ENCODE assay signal across 8 cellular contexts in genomic region chr17:31548709-31549108, GRCh38.
DNase-seq lines count a peak whose midpoint lies in the region; ATAC-seq, FAIRE-seq and TF ChIP-seq lines count a peak whose summit lies in the region.

No MANE protein-coding gene starts in this region.

- H3K36me3 ChIP-seq in A673 (ENCODE audit: insufficient read depth, low read length, poor library complexity, severe bottlenecking) (no peaks in the 10 kb centered on the region), HUES64 (ENCODE audit: insufficient read depth, low read length) (no peaks in the 10 kb centered on the region), mammary epithelial cell (ENCODE audit: insufficient read depth, low read length) (no peaks in the 10 kb centered on the region)

- peak overlapping the region; percentile 97 for H2AFZ ChIP-seq in mammary epithelial cell (ENCODE audit: low read depth, low read length)

- TF ChIP-seq CTCF in A673 (conservative IDR thresholded peaks at IDR 0.05; ENCODE audit: low read depth, low read length) (no peak), mammary epithelial cell (conservative IDR thresholded peaks at IDR 0.05 in 1 of 2, IDR thresholded peaks at IDR 0.05 in 1 of 2; ENCODE audit: extremely low read depth in 1 of 2, insufficient read depth in 1 of 2, low read depth in 1 of 2, low read length in 2 of 2) (no peak)

- FAIRE-seq in urothelium cell line (lab: Jason Lieb, UNC) = no peak

- H3K4me1 ChIP-seq in A673 (ENCODE audit: insufficient read depth, low read length, poor library complexity, severe bottlenecking) (no peaks in the 10 kb centered on the region), HUES64 (ENCODE audit: insufficient read depth, low read length) (no peaks in the 10 kb centered on the region), mammary epithelial cell (ENCODE audit: insufficient read depth, low read length) (peaks cover 5% of the 10 kb centered on the region), mononuclear cell (ENCODE audit: insufficient read depth, low read length) (peaks cover 16% of the 10 kb centered on the region)

- H3K9me3 ChIP-seq in A673 (ENCODE audit: low read depth, low read length, poor library complexity, severe bottlenecking) = no peaks in the 10 kb centered on the region
- H3K9me3 ChIP-seq in HUES64 (ENCODE audit: insufficient read depth, low read depth, low read length) = no peaks in the 10 kb centered on the region
- H3K9me3 ChIP-seq in mammary epithelial cell (replicated peaks; ENCODE audit: insufficient read depth, low read length) = peaks cover 4% of the 10 kb centered on the region
- no peaks in the 10 kb centered on the region for H3K9me3 ChIP-seq in mononuclear cell (ENCODE audit: low read depth, low read length)

- CTCF ChIA-PET in A673 (lab: Charles Lee) = no interaction called here
- CTCF ChIA-PET in mammary epithelial cell (lab: Charles Lee; ENCODE audit: low non-redundant PET) = no interaction called here

- H3K27me3 ChIP-seq in A673 (replicated peaks; ENCODE audit: insufficient read depth, low read depth, low read length, poor library complexity) = no peaks in the 10 kb centered on the region
- peaks cover 25% of the 10 kb centered on the region for H3K27me3 ChIP-seq in HUES64 (ENCODE audit: insufficient read depth, low read length)
- no peaks in the 10 kb centered on the region for H3K27me3 ChIP-seq in mammary epithelial cell (ENCODE audit: insufficient read depth, low read length)
- no peaks in the 10 kb centered on the region for H3K27me3 ChIP-seq in mononuclear cell (ENCODE audit: insufficient read depth, low read length)

- in situ Hi-C loops in mammary epithelial cell (cut with MboI; ENCODE audit: low sequenced_read_pairs in 2 of 2) = no loop called here

- intact Hi-C loops in A673 (cut with micrococcal nuclease; ENCODE audit: unreplicated experiment) = no loop called here
- intact Hi-C loops in mammary epithelial cell (cut with micrococcal nuclease) = no loop called here

- H3K4me3 ChIP-seq in A673 (ENCODE audit: low read depth, low read length, poor library complexity, severe bottlenecking) (peak overlapping the region; percentile 74), HUES64 (ENCODE audit: low read length) (peak overlapping the region; percentile 91), mammary epithelial cell (replicated peaks in 1 of 3; ENCODE audit: insufficient read depth in 1 of 3, low read depth in 2 of 3, low read length in 3 of 3) (peak overlapping the region; percentile 76 to 95 (median 88)), mononuclear cell (ENCODE audit: low read length) (peak overlapping the region; percentile 71)

- no peaks in the 10 kb centered on the region for H4K20me1 ChIP-seq in mammary epithelial cell (ENCODE audit: insufficient read depth, low read length)

- H3K9ac ChIP-seq in HUES64 (ENCODE audit: low read depth, low read length) (peak overlapping the region; percentile 77; the same call in 1 of the 2 replicates), mammary epithelial cell (ENCODE audit: insufficient read depth, low read length) (peak overlapping the region; percentile 65)

- POLR2A ChIA-PET in A673 (lab: Charles Lee; ENCODE audit: low non-redundant PET) = no interaction called here

- WGBS in HUES64 = 68% methylated on average over 5 of the region's 5 CpGs
- 24% methylated on average over 5 of the region's 5 CpGs for WGBS in mammary epithelial cell (ENCODE audit: low coverage, missing lambda C conversion rate)

- H3K27ac ChIP-seq in A673 (ENCODE audit: low read depth, low read length, poor library complexity, severe bottlenecking) (no peak overlapping the region), HUES64 (ENCODE audit: low read depth, low read length) (no peak overlapping the region), mammary epithelial cell (ENCODE audit: insufficient read depth, low read depth, low read length) (peak overlapping the region; percentile 25)

- BruUV-seq in A673 (replicated peaks; lab: Mats Ljungman, UMichigan) = no TSS peak
- no TSS peak for BruUV-seq in mammary epithelial cell (replicated peaks; lab: Mats Ljungman, UMichigan)

- peaks cover 3% of the 10 kb centered on the region for H3K79me2 ChIP-seq in mammary epithelial cell (ENCODE audit: insufficient read depth, low read length)

- ATAC-seq in GM21515 (IDR thresholded peaks at IDR 0.05; ENCODE audit: unreplicated experiment) = no peak

- DNase-seq in A673 (ENCODE audit: low spot score) (no peak), mammary epithelial cell (no peak), urothelium cell line (ENCODE audit: low spot score) (no peak), NOMO-1 (lab: John Stamatoyannopoulos, UW; ENCODE audit: unreplicated experiment in 2 of 2) (no peak)
- DNase-seq in stimulated activated naive CD4-positive, alpha-beta T cell (lab: John Stamatoyannopoulos, UW) = no peak

- dilution Hi-C loops in mammary epithelial cell (cut with HindIII; ENCODE audit: low sequenced_read_pairs) = no loop called here

- peak overlapping the region; percentile 98 for H3K4me2 ChIP-seq in mammary epithelial cell (ENCODE audit: insufficient read depth, low read depth, low read length)
